Comparison of ENCODE assay signal across 19 cellular contexts in the genomic region with DNA sequence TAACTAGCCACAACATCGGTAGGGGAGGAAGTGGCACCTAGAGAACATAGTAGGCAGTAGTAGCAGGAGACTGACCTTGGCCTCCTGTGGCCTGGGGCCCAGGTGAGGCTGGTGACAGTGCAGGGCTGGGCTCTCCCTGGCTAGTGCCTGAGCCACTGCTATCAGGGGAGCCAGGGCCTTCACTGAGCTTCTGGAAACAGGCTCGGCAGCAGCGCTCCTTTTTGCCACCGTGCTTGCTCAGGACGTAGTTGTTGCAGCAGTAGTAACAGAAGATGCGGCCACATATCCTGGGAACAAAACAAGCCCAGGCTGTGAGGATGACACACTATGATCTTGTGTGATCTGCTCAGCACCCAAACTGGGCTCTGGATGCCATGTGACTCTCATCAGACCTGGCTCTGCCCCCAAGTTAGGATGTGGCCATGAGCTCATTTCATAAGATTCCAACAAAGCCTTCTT. TPM values are rescaled to one million over a fixed set of nuclear protein-coding genes. Genes with fewer than 3 reads are reported as not detected.
DNase-seq lines count a peak whose midpoint lies in the region; ATAC-seq, FAIRE-seq and TF ChIP-seq lines count a peak whose summit lies in the region.
"Had no signal": no experiment of that assay in that cellular context is flagged by ENCODE, and none has a peak within 500 bp of the region (broad histone marks: within the 10 kb centered on the region; RNA-seq: fewer than 3 reads in every experiment).

No MANE protein-coding gene starts in this region.

- TF ChIP-seq POLR2A in H54 (IDR thresholded peaks at IDR 0.05; ENCODE audit: low read depth, low read length): no peak

- no peaks in the 10 kb centered on the region for H3K27me3 ChIP-seq in muscle layer of duodenum (ENCODE audit: low read depth, low read length)
- H3K27me3 ChIP-seq: tibial nerve had no signal

- H3K36me3 ChIP-seq in muscle layer of duodenum (ENCODE audit: control insufficient read depth in 1 of 2, insufficient read depth in 2 of 2, low read length in 2 of 2): peaks cover 82 to 91% of the 10 kb centered on the region in 2 donors

- H3K9me3 ChIP-seq in muscle layer of duodenum (ENCODE audit: control insufficient read depth in 1 of 2, low read length in 2 of 2): no peaks in the 10 kb centered on the region
- H3K9me3 ChIP-seq: tibial nerve had no signal

- peak overlapping the region; percentile 20 for H3K27ac ChIP-seq in muscle layer of duodenum (ENCODE audit: low read length)

- no peaks in the 10 kb centered on the region for H3K4me1 ChIP-seq in muscle layer of duodenum (ENCODE audit: control insufficient read depth in 1 of 2, insufficient read depth in 2 of 2, low read length in 2 of 2)
- H3K4me1 ChIP-seq: tibial nerve had no signal

- peaks cover 4% of the 10 kb centered on the region for H3K9me3 Mint-ChIP-seq in osteocyte (ENCODE audit: unreplicated experiment)

- intact Hi-C loops in Right ventricle myocardium inferior (cut with DNase I): no loop called here
- intact Hi-C loops in cardiac septum (cut with DNase I): no loop called here
- intact Hi-C loops in posterior vena cava (cut with DNase I): no loop called here

- ATAC-seq in Right ventricle myocardium inferior: peak; percentile 26

- no peak for FAIRE-seq in H54 (lab: Jason Lieb, UNC)
- FAIRE-seq: GM12891, H1 had no signal

- H3K27me3 Mint-ChIP-seq in osteocyte (ENCODE audit: unreplicated experiment): no peaks in the 10 kb centered on the region

- H3K4me1 Mint-ChIP-seq in osteocyte (ENCODE audit: unreplicated experiment): peaks cover 4% of the 10 kb centered on the region

- no peak overlapping the region for H3K4me3 Mint-ChIP-seq in osteocyte (ENCODE audit: unreplicated experiment)

- DNase-seq in Right ventricle myocardium inferior (ENCODE audit: missing footprints) (no peak), cardiac septum (ENCODE audit: low spot score) (no peak), fibroblast of mammary gland (ENCODE audit: low read depth) (peak; percentile 73), NCI-H146 (lab: John Stamatoyannopoulos, UW) (no peak), posterior vena cava (ENCODE audit: low spot score) (no peak), H54 (ENCODE audit: insufficient read length, low spot score) (no peak), osteocyte (ENCODE audit: extremely low spot score, unreplicated experiment) (no peak)
- DNase-seq: activated CD4-positive, alpha-beta T cell treated with anti-CD3 and anti-CD28 coated beads, Interleukin-2, amount 50 U/mL, for 4 hours; activated naive CD4-positive, alpha-beta T cell treated with Interleukin-2 at 50 U/mL for 16 hours; DMS153; MV-4-11; NCI-H510A treated with DMSO at 0.1 percent for 48 hours had no signal

- TF ChIP-seq CTCF in fibroblast of mammary gland (conservative IDR thresholded peaks at IDR 0.05; ENCODE audit: control insufficient read depth, insufficient read depth, low read depth, low read length) (no peak), osteocyte (IDR thresholded peaks at IDR 0.05) (no peak)

- no peak overlapping the region for H3K4me3 ChIP-seq in fibroblast of mammary gland (ENCODE audit: control insufficient read depth, low read depth, low read length)
- H3K4me3 ChIP-seq in muscle layer of duodenum (ENCODE audit: low read depth in 1 of 2, low read length in 2 of 2): no peak overlapping the region
- H3K4me3 ChIP-seq: tibial nerve had no signal

- H3K36me3 Mint-ChIP-seq in osteocyte (ENCODE audit: unreplicated experiment): peaks cover 64% of the 10 kb centered on the region

- H3K27ac Mint-ChIP-seq in osteocyte (ENCODE audit: unreplicated experiment): no peak overlapping the region

RNA-seq across cellular contexts. Expression of a gene that starts 15.1 kb away (rescaled TPM):
- total RNA-seq in Right ventricle myocardium inferior (0.19 TPM), cardiac septum (0.32 TPM), posterior vena cava (under 1 TPM; 0.42 to 0.76 TPM), osteocyte (not detected in 2 replicates)
- total RNA-seq: epithelial cell of proximal tubule, H1, HT-29, RPMI7951 had no signal

RNA-seq across cellular contexts. Expression of a gene that starts 37.3 kb away (rescaled TPM):
- 107 TPM for total RNA-seq in Right ventricle myocardium inferior
- 129 TPM for total RNA-seq in cardiac septum
- 10 to 100 TPM; 67.4 to 99.0 TPM for total RNA-seq in posterior vena cava
- total RNA-seq in osteocyte: 31.8 and 35.0 TPM in 2 replicates
